In genomic region chr1:152153996-152154395, GRCh38 we compare ENCODE assay signal across 31 cellular contexts. TPM values are rescaled to one million over a fixed set of nuclear protein-coding genes. Genes with fewer than 3 reads are reported as not detected.
"Had no signal": no experiment of that assay in that cellular context is flagged by ENCODE, and none has a peak within 500 bp of the region (broad histone marks: within the 10 kb centered on the region; RNA-seq: fewer than 3 reads in every experiment).

No MANE protein-coding gene starts in this region.

- H3K4me1 Mint-ChIP-seq: natural killer cell; nephron; neural progenitor cell; stimulated activated memory B cell treated with anti-CD40 and anti-IgM and Interleukin-4, amounts not matched to agents 10 μg/mL and 1 μg/mL and 100 μg/mL, for 72 hours; stimulated activated naive CD8-positive, alpha-beta T cell treated with anti-CD3 and anti-CD28 coated beads, Interleukin-15, amount 100 ng/mL, for 72 hours had no signal

- ATAC-seq: natural killer cell; psoas muscle; right cardiac atrium; right lobe of liver; stimulated activated memory B cell treated with anti-CD40 and anti-IgM and Interleukin-4, amounts not matched to agents 10 μg/mL and 1 μg/mL and 100 μg/mL, for 72 hours; stimulated activated naive CD8-positive, alpha-beta T cell treated with anti-CD3 and anti-CD28 coated beads, Interleukin-15, amount 100 ng/mL, for 72 hours; stimulated activated naive CD8-positive, alpha-beta T cell treated with anti-CD3 and anti-CD28 coated beads, Interleukin-15, Interleukin-2, amounts not matched to agents 100 U/mL and 50 U/mL, for 24 hours; upper lobe of right lung had no signal

- H3K9me3 ChIP-seq: ovary, psoas muscle, right lobe of liver, sigmoid colon, suprapubic skin, testis, upper lobe of right lung, uterus had no signal

- H3K27me3 Mint-ChIP-seq: progenitor cell of endocrine pancreas; stimulated activated memory B cell treated with anti-CD40 and anti-IgM and Interleukin-4, amounts not matched to agents 10 μg/mL and 1 μg/mL and 100 μg/mL, for 72 hours; type B pancreatic cell had no signal

- DNase-seq: natural killer cell; occipital lobe; ovary; posterior cingulate gyrus; psoas muscle; right cardiac atrium; right lobe of liver; sigmoid colon; small intestine; stimulated activated CD4-positive, alpha-beta T cell treated with anti-CD3 and anti-CD28 coated beads, Interleukin-15, amount 100 ng/mL, for 24 hours; stimulated activated CD4-positive, alpha-beta T cell treated with anti-CD3 and anti-CD28 coated beads, Interleukin-2, amount 100 ng/mL, for 24 hours; stimulated activated CD4-positive, alpha-beta T cell treated with anti-CD3 and anti-CD28 coated beads, Interleukin-2, amount 100 ng/mL, for 48 hours; stimulated activated CD4-positive, alpha-beta T cell treated with anti-CD3 and anti-CD28 coated beads, Interleukin-4, amount 100 ng/mL, for 24 hours; stimulated activated naive CD4-positive, alpha-beta T cell; stimulated activated naive CD8-positive, alpha-beta T cell treated with anti-CD3 and anti-CD28 coated beads, Interleukin-15, amount 100 ng/mL, for 72 hours; stimulated activated naive CD8-positive, alpha-beta T cell treated with anti-CD3 and anti-CD28 coated beads, Interleukin-15, Interleukin-2, amounts not matched to agents 100 U/mL and 50 U/mL, for 24 hours; substantia nigra; testis; tibial artery; transverse colon; upper lobe of right lung; uterus had no signal

- H3K36me3 Mint-ChIP-seq: natural killer cell; neural progenitor cell; stimulated activated memory B cell treated with anti-CD40 and anti-IgM and Interleukin-4, amounts not matched to agents 10 μg/mL and 1 μg/mL and 100 μg/mL, for 72 hours; type B pancreatic cell had no signal

- H3K27ac Mint-ChIP-seq: natural killer cell; nephron; neural progenitor cell; progenitor cell of endocrine pancreas; stimulated activated memory B cell treated with anti-CD40 and anti-IgM and Interleukin-4, amounts not matched to agents 10 μg/mL and 1 μg/mL and 100 μg/mL, for 72 hours; type B pancreatic cell had no signal

- H3K9me3 Mint-ChIP-seq: neural progenitor cell had no signal

- H3K4me3 Mint-ChIP-seq: natural killer cell; nephron; neural progenitor cell; stimulated activated memory B cell treated with anti-CD40 and anti-IgM and Interleukin-4, amounts not matched to agents 10 μg/mL and 1 μg/mL and 100 μg/mL, for 72 hours; stimulated activated naive CD8-positive, alpha-beta T cell treated with anti-CD3 and anti-CD28 coated beads, Interleukin-15, amount 100 ng/mL, for 72 hours; type B pancreatic cell had no signal

RNA-seq across cellular contexts. Expression of gene RPTN, which starts 5.0 kb away (rescaled TPM):
- total RNA-seq: natural killer cell, occipital lobe, ovary, progenitor cell of endocrine pancreas, psoas muscle, right cardiac atrium, right lobe of liver, sigmoid colon, skeletal muscle tissue, transverse colon, upper lobe of right lung, urinary bladder, uterus had no signal

RNA-seq across cellular contexts. Expression of gene TCHH, which starts 38.8 kb away (rescaled TPM):
- total RNA-seq: natural killer cell, occipital lobe, osteoblast, progenitor cell of endocrine pancreas, skeletal muscle tissue, urinary bladder, uterus had no signal
